ENCODE assay signal across 2 cellular contexts in genomic region chr2:22475103-22475502, GRCh38.
A peak's percentile ranks its signal among the peaks of the same experiment; 100 is the strongest.
DNase-seq lines count a peak whose midpoint lies in the region; ATAC-seq, FAIRE-seq and TF ChIP-seq lines count a peak whose summit lies in the region.
"Not testable (repeated sequence)": the region's sequence is repeated elsewhere in the genome, so short reads cannot be mapped to it uniquely, and the experiment has no call there.

No MANE protein-coding gene starts in this region.

- not testable (repeated sequence) for H3K4me3 ChIP-seq in K562; HepG2 (replicated peaks in 1 of 3; ENCODE audit: insufficient read depth in 1 of 3, low read depth in 2 of 3, low read length in 3 of 3)

- H3K9ac ChIP-seq in K562 (ENCODE audit: insufficient read depth in 1 of 2, low read depth in 2 of 2, low read length in 2 of 2); HepG2 (ENCODE audit: insufficient read depth, low read depth, low read length): not testable (repeated sequence)

- POLR2A ChIA-PET in K562 (lab: Yijun Ruan, JAX); HepG2 (lab: Yijun Ruan, JAX): not testable (repeated sequence)

- FAIRE-seq in K562 (lab: Jason Lieb, UNC); HepG2 (lab: Jason Lieb, UNC): not testable (repeated sequence)

- H3K4me1 ChIP-seq in K562 (replicated peaks in 1 of 2; ENCODE audit: control insufficient read depth in 2 of 2, insufficient read depth in 2 of 2, low read length in 2 of 2); HepG2 (ENCODE audit: insufficient read depth, low read length): not testable (repeated sequence)

- H3K9me3 ChIP-seq in K562 (replicated peaks; ENCODE audit: control insufficient read depth, insufficient read depth, low read depth, low read length): not testable (repeated sequence)
- peaks cover 89% of the 10 kb centered on the region for H3K9me3 ChIP-seq in HepG2 (ENCODE audit: low read length)

- not testable (repeated sequence) for BruUV-seq in K562 (replicated peaks; lab: Mats Ljungman, UMichigan); HepG2 (replicated peaks; lab: Mats Ljungman, UMichigan)

- H3K27ac ChIP-seq in K562 (ENCODE audit: extremely low read depth, low read depth, low read length); HepG2 (ENCODE audit: extremely low read length, insufficient read depth, low read length): not testable (repeated sequence)

- not testable (repeated sequence) for H3K27me3 ChIP-seq in K562 (ENCODE audit: control insufficient read depth in 2 of 2, insufficient read depth in 2 of 2, low read length in 2 of 2); HepG2 (ENCODE audit: control insufficient read depth in 1 of 2, insufficient read depth in 2 of 2, low read length in 2 of 2)

- H4K20me1 ChIP-seq in K562 (replicated peaks; ENCODE audit: control insufficient read depth, insufficient read depth, low read length); HepG2 (ENCODE audit: insufficient read depth, low read length): not testable (repeated sequence)

- H3K9me1 ChIP-seq in K562 (ENCODE audit: control insufficient read depth, insufficient read depth, low read length): not testable (repeated sequence)

- CTCF ChIA-PET in K562 (lab: Yijun Ruan, JAX; ENCODE audit: low intra/inter-chr PET ratio); HepG2 (lab: Yijun Ruan, JAX; ENCODE audit: low intra/inter-chr PET ratio, low total read pairs): not testable (repeated sequence)

- in situ Hi-C loops in K562 (cut with MboI); HepG2 (cut with HindIII; ENCODE audit: extremely low pct_ligation_motif_present, low pct_unique_long_range_greater_than_20kb): not testable (repeated sequence)

- DNase-seq in K562 (ENCODE audit: extremely low read depth in 1 of 4, low spot score in 3 of 4); HepG2 (ENCODE audit: low spot score): not testable (repeated sequence)

- not testable (repeated sequence) for TF ChIP-seq CTCF in K562 (IDR thresholded peaks at IDR 0.05 in 2 of 3, conservative IDR thresholded peaks at IDR 0.05 in 1 of 3; ENCODE audit: insufficient read depth in 2 of 3, low read depth in 1 of 3, low read length in 3 of 3); HepG2 (CRISPR knock-in tag; IDR thresholded peaks at IDR 0.05)

- H3K36me3 ChIP-seq in K562 (ENCODE audit: control insufficient read depth, insufficient read depth, low read length); HepG2 (replicated peaks in 1 of 2; ENCODE audit: control insufficient read depth in 1 of 2, insufficient read depth in 2 of 2, low read length in 2 of 2): not testable (repeated sequence)

- TF ChIP-seq POLR2A in K562 (conservative IDR thresholded peaks at IDR 0.05); HepG2 (IDR thresholded peaks at IDR 0.05; ENCODE audit: insufficient read depth in 1 of 2, low read depth in 2 of 2, low read length in 2 of 2): not testable (repeated sequence)

- H2AFZ ChIP-seq in K562 (ENCODE audit: low read depth, low read length); HepG2 (ENCODE audit: low read length): not testable (repeated sequence)

- ATAC-seq in K562, HepG2: not testable (repeated sequence)

- 3% methylated on average over 4 of the region's 4 CpGs for WGBS in K562 (ENCODE audit: insufficient coverage, low coverage, missing lambda C conversion rate)
- 2% methylated on average over 4 of the region's 4 CpGs for whole genome bisulfite sequencing in HepG2 (ENCODE audit: low lambda C conversion rate)

- intact Hi-C loops in K562 (cut with micrococcal nuclease); HepG2 (cut with micrococcal nuclease; ENCODE audit: unreplicated experiment): not testable (repeated sequence)

- H3K79me2 ChIP-seq in K562 (ENCODE audit: control insufficient read depth, insufficient read depth, low read length); HepG2 (ENCODE audit: insufficient read depth, low read length): not testable (repeated sequence)

- TF ChIP-seq EP300 in K562 (IDR thresholded peaks at IDR 0.05; ENCODE audit: low read length); HepG2 (IDR thresholded peaks at IDR 0.05; ENCODE audit: low read depth in 2 of 2, low read length in 2 of 2); HepG2 (CRISPR knock-in tag; IDR thresholded peaks at IDR 0.05; ENCODE audit: borderline replicate concordance): not testable (repeated sequence)

- not testable (repeated sequence) for TF ChIP-seq RAD21 in K562 (CRISPR knock-in tag; conservative IDR thresholded peaks at IDR 0.05 in 1 of 2, IDR thresholded peaks at IDR 0.05 in 1 of 2); HepG2 (CRISPR knock-in tag; IDR thresholded peaks at IDR 0.05)

- H3K4me2 ChIP-seq in K562 (ENCODE audit: insufficient read depth, low read length); HepG2 (ENCODE audit: low read depth, low read length): not testable (repeated sequence)

TF ChIP-seq in K562, 482 proteins besides CTCF, POLR2A, EP300 and RAD21:
- TF ChIP-seq ZNF431 (CRISPR knock-in tag; IDR thresholded peaks at IDR 0.05): peak; percentile 81
TF ChIP-seq in K562: peak in this region for 1; not testable (repeated sequence) for 481.

TF ChIP-seq in HepG2, 621 proteins besides CTCF, POLR2A, EP300 and RAD21:
- 0 out of 2 replicates have a peak, but pooled peaks have one; percentile 63 for TF ChIP-seq ZNF431 (CRISPR knock-in tag; IDR thresholded peaks at IDR 0.05; ENCODE audit: borderline replicate concordance, low read depth)
